ENCODE assay signal across 8 cellular contexts in genomic region chr2:171086352-171087290, GRCh38.
DNase-seq lines count a peak whose midpoint lies in the region; ATAC-seq, FAIRE-seq and TF ChIP-seq lines count a peak whose summit lies in the region.

No MANE protein-coding gene starts in this region.

- DNase-seq in CMK (ENCODE audit: low read depth) (peak; percentile 44), HT-29 (ENCODE audit: low spot score) (peak; percentile 65), T-cell (peak in 33 of 34 experiments; percentile 17 to 72 (median 55)), brain microvascular endothelial cell (peak; percentile 75), keratinocyte (ENCODE audit: low read depth, low spot score) (peak; percentile 13)
- DNase-seq in stimulated activated CD8-positive, alpha-beta memory T cell treated with anti-CD3 and anti-CD28 coated beads, Interleukin-12 subunit alpha, Interleukin-12 subunit beta, amount 100 ng/mL, for 1 hour (ENCODE audit: low read depth): peak; percentile 33

- POLR2A ChIA-PET in T-cell (lab: Charles Lee): interaction anchor here in 1 of 2 donors (0.7 to 1.2 kb wide), 3 partner anchors 29 to 158 kb away, joined by 3 to 5 read pairs (median 3); no protein-coding TSS in a partner anchor

- H3K9me3 ChIP-seq in keratinocyte (ENCODE audit: control insufficient read depth, low read depth, low read length): no peaks in the 10 kb centered on the region

- CTCF ChIA-PET in T-cell (lab: Charles Lee): interaction anchor here (0.5 to 3.2 kb wide), 32 partner anchors 9 to 1022 kb away, joined by 3 to 19 read pairs (median 4); partner anchors contain the start of gene GORASP2 (in 2 of the 2)

- peak overlapping the region; percentile 66 to 75 (median 74) for H3K4me3 Mint-ChIP-seq in T-cell

- H3K27me3 Mint-ChIP-seq in T-cell: no peaks in the 10 kb centered on the region

- H4K20me1 ChIP-seq in keratinocyte (ENCODE audit: control insufficient read depth, extremely low read depth, insufficient read depth, low read length): no peaks in the 10 kb centered on the region

- dilution Hi-C loops in keratinocyte (cut with MboI; ENCODE audit: extremely low pct_ligation_motif_present, low sequenced_read_pairs): no loop called here

- H3K36me3 Mint-ChIP-seq in T-cell: peaks cover 16% of the 10 kb centered on the region

- H3K27ac Mint-ChIP-seq in T-cell: peak overlapping the region; percentile 95 to 97

- in situ Hi-C loops in brain microvascular endothelial cell (cut with HindIII; ENCODE audit: low pct_ligation_motif_present, low sequenced_read_pairs): no loop called here

- H3K9me1 ChIP-seq in keratinocyte (ENCODE audit: control insufficient read depth, extremely low read depth, insufficient read depth, low read length): no peaks in the 10 kb centered on the region

- H3K36me3 ChIP-seq in brain microvascular endothelial cell (replicated peaks): no peaks in the 10 kb centered on the region
- H3K36me3 ChIP-seq in keratinocyte (ENCODE audit: control insufficient read depth in 2 of 2, extremely low read depth in 1 of 2, insufficient read depth in 2 of 2, low read length in 2 of 2): peaks cover 0 to 2% of the 10 kb centered on the region in 2 experiments

- H2AFZ ChIP-seq in keratinocyte (ENCODE audit: control insufficient read depth, low read length): no peak overlapping the region

- TF ChIP-seq CTCF in brain microvascular endothelial cell (IDR thresholded peaks at IDR 0.05; ENCODE audit: low read depth, low read length, missing control alignments) (peak; percentile 83), keratinocyte (optimal IDR thresholded peaks at IDR 0.05 in 1 of 3, IDR thresholded peaks at IDR 0.05 in 1 of 3, conservative IDR thresholded peaks at IDR 0.05 in 1 of 3; ENCODE audit: extremely low read depth in 1 of 3, insufficient read depth in 2 of 3, low read length in 3 of 3) (peak; percentile 60 to 65 (median 64))

- no peak overlapping the region for H3K4me2 ChIP-seq in keratinocyte (ENCODE audit: control insufficient read depth, extremely low read depth, insufficient read depth, low read depth, low read length)

- ATAC-seq in T-cell (replicated peaks in 1 of 4) (peak; percentile 67 to 80 (median 72)), HG03432 (IDR thresholded peaks at IDR 0.05; ENCODE audit: unreplicated experiment) (no peak), HG03460 (IDR thresholded peaks at IDR 0.05; ENCODE audit: unreplicated experiment) (no peak)

- H3K79me2 ChIP-seq in keratinocyte (ENCODE audit: control insufficient read depth, insufficient read depth, low read length): peaks cover 43% of the 10 kb centered on the region

- H3K27ac ChIP-seq in brain microvascular endothelial cell: no peak overlapping the region
- H3K27ac ChIP-seq in keratinocyte (ENCODE audit: control insufficient read depth, insufficient read depth, low read length): no peak overlapping the region

- no peaks in the 10 kb centered on the region for H3K27me3 ChIP-seq in brain microvascular endothelial cell (replicated peaks)
- H3K27me3 ChIP-seq in keratinocyte (ENCODE audit: control insufficient read depth, extremely low read depth, insufficient read depth, low read length): no peaks in the 10 kb centered on the region

- H3K4me1 Mint-ChIP-seq in T-cell: peaks cover 77 to 78% (median 78%) of the 10 kb centered on the region in 3 donors

- peak overlapping the region; percentile 2 for H3K4me3 ChIP-seq in brain microvascular endothelial cell (ENCODE audit: low read depth, low read length)
- H3K4me3 ChIP-seq in keratinocyte (ENCODE audit: control insufficient read depth in 2 of 3, extremely low read depth in 1 of 3, insufficient read depth in 2 of 3, low read depth in 1 of 3, low read length in 3 of 3): no peak overlapping the region

- H3K4me1 ChIP-seq in keratinocyte (ENCODE audit: control insufficient read depth, extremely low read depth, insufficient read depth, low read length): peaks cover 3% of the 10 kb centered on the region

- H3K9ac ChIP-seq in keratinocyte (ENCODE audit: control insufficient read depth, extremely low read depth, insufficient read depth, low read length): no peak overlapping the region

- peak; percentile 86 for FAIRE-seq in keratinocyte (lab: Jason Lieb, UNC)

- H3K9me3 Mint-ChIP-seq in T-cell: no peaks in the 10 kb centered on the region

Comparison
In these comparisons a context has a peak if more than half of its experiments do, and no peak if none do; other contexts are left out.
1. DNase-seq: peak in every context shown above with its lines; median percentile 75 in brain microvascular endothelial cell; 65 in HT-29; 55 in T-cell; 44 in CMK; 33 in stimulated activated CD8-positive, alpha-beta memory T cell treated with anti-CD3 and anti-CD28 coated beads, Interleukin-12 subunit alpha, Interleukin-12 subunit beta, amount 100 ng/mL, for 1 hour; 13 in keratinocyte.
2. ATAC-seq: peak in T-cell (4 of 4); none in HG03432 (single experiment) and HG03460 (single experiment).